Comparison of ENCODE assay signal across 8 cellular contexts in the genomic region with DNA sequence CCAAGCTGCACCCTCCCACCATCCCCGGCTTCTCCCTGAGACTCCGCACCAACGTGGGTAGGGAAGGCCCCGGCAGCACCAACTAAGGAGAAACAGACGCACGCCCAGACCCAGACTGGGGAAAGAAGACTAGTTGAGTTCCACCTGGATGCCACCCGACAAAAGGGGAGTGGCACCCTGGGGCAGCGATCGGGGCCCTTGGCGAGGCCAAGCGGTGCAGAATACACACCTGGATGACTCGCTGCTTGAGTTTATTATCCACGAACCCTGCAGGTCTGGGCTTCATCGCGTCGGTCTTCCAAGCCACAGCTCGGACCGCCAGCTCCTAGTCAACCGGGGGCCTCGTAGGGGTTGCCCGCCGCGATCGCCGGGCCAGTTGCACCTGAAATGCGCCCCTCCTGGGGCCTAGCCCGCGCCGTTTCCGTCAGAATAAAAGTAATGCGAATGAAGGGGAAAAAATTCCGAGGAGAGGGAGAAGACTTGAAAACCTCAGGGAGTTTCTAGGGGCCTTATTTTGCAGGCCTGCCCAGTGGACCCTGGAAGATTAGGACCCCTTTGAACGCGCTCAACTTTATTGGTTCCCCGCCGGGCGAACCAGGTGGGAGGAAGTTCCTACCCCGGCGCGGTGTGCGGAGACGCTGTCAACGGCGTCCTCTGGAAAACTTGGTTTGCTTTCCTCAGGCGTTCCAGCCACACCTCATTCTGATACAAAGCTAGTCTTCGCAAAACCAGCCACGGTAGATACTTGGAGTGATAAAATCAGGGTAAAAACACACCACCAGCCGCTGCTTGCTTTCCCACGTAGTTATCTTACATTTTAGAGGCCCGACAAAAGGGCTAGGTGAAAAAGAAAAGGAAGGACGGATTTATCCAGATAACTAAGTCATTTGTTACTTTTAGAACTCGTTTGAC. TPM values are rescaled to one million over a fixed set of nuclear protein-coding genes. Genes with fewer than 3 reads are reported as not detected.
DNase-seq lines count a peak whose midpoint lies in the region; ATAC-seq, FAIRE-seq and TF ChIP-seq lines count a peak whose summit lies in the region.

TSS of gene NVL (minus strand) at position 331 of the 912 bp plus-strand sequence. CDS start at position 286, 45 bp downstream.

- H3K27ac ChIP-seq in astrocyte (ENCODE audit: low read depth, low read length), result peak within 1 kb of the TSS; percentile 99
- peak within 1 kb of the TSS; percentile 91 for H3K27ac ChIP-seq in rectal smooth muscle tissue (ENCODE audit: low read depth, low read length)
- H3K27ac ChIP-seq in vagina, result peak within 1 kb of the TSS; percentile 88

- H3K4me3 ChIP-seq in astrocyte (ENCODE audit: insufficient read depth, low read depth, low read length), result peak within 1 kb of the TSS; percentile 98
- H3K4me3 ChIP-seq in rectal smooth muscle tissue (ENCODE audit: low read length), result peak within 1 kb of the TSS; percentile 79
- H3K4me3 ChIP-seq in vagina, result peak within 1 kb of the TSS; percentile 56 to 75

- intact Hi-C loops in vagina (cut with DNase I), result no loop called here

- no peaks in the 10 kb centered on the region for H3K36me3 ChIP-seq in astrocyte (ENCODE audit: insufficient read depth, low read length)
- H3K36me3 ChIP-seq in rectal smooth muscle tissue (ENCODE audit: control insufficient read depth, insufficient read depth, low read length), result no peaks in the 10 kb centered on the region
- H3K36me3 ChIP-seq in vagina, result peaks cover 0 to 3% of the 10 kb centered on the region in 2 donors

- peaks cover 45% of the 10 kb centered on the region for H3K79me2 ChIP-seq in astrocyte (ENCODE audit: insufficient read depth, low read length)

- FAIRE-seq in astrocyte (lab: Jason Lieb, UNC), result no peak

- H3K4me1 ChIP-seq in astrocyte (ENCODE audit: insufficient read depth, low read length), result peaks cover 15% of the 10 kb centered on the region
- peaks cover 7% of the 10 kb centered on the region for H3K4me1 ChIP-seq in rectal smooth muscle tissue (ENCODE audit: control insufficient read depth, insufficient read depth, low read length)
- peaks cover 29% of the 10 kb centered on the region for H3K4me1 ChIP-seq in vagina

- H3K9ac ChIP-seq in astrocyte (ENCODE audit: low read length) (peak within 1 kb of the TSS; percentile 96), rectal smooth muscle tissue (ENCODE audit: low read length) (peak within 1 kb of the TSS; percentile 89)

- H3K4me1 Mint-ChIP-seq in astrocyte (ENCODE audit: low read depth, unreplicated experiment), result peaks cover 11% of the 10 kb centered on the region

- DNase-seq in NCI-H2081 (lab: John Stamatoyannopoulos, UW) (peak; percentile 92 to 94), T-helper 9 cell (peak; percentile 68), astrocyte (ENCODE audit: low read depth) (peak; percentile 78), hepatic stellate cell (ENCODE audit: low spot score) (peak; percentile 86), vagina (ENCODE audit: extremely low spot score in 2 of 2) (peak in 1 of 2 donors; percentile 88)

- ATAC-seq in GM18511 (IDR thresholded peaks at IDR 0.05; ENCODE audit: unreplicated experiment), result peak; percentile 87
- ATAC-seq in HG03025 (IDR thresholded peaks at IDR 0.05; ENCODE audit: low FRiP score, unreplicated experiment), result peak; percentile 83

- H3K9me3 Mint-ChIP-seq in astrocyte (ENCODE audit: unreplicated experiment), result no peaks in the 10 kb centered on the region

- peak within 1 kb of the TSS; percentile 100 for H3K27ac Mint-ChIP-seq in astrocyte (ENCODE audit: unreplicated experiment)

- H4K20me1 ChIP-seq in astrocyte (ENCODE audit: insufficient read depth, low read length), result peaks cover 15% of the 10 kb centered on the region

- no peak for TF ChIP-seq POLR2A in vagina (IDR thresholded peaks at IDR 0.05)

- no peaks in the 10 kb centered on the region for H3K27me3 Mint-ChIP-seq in astrocyte (ENCODE audit: low read depth, unreplicated experiment)

- H3K36me3 Mint-ChIP-seq in astrocyte (ENCODE audit: low read depth, unreplicated experiment), result no peaks in the 10 kb centered on the region

- H3K9me3 ChIP-seq in astrocyte (ENCODE audit: insufficient read depth, low read depth, low read length), result no peaks in the 10 kb centered on the region
- H3K9me3 ChIP-seq in vagina, result no peaks in the 10 kb centered on the region

- peak within 1 kb of the TSS; percentile 94 for H2AFZ ChIP-seq in astrocyte (ENCODE audit: low read depth, low read length)

- TF ChIP-seq CTCF in astrocyte (IDR thresholded peaks at IDR 0.05; ENCODE audit: insufficient read depth, low read depth, low read length) (no peak), vagina (IDR thresholded peaks at IDR 0.05) (peak in 1 of 3 experiments; percentile 15)

- peak within 1 kb of the TSS; percentile 97 for H3K4me2 ChIP-seq in astrocyte (ENCODE audit: low read length)

- H3K4me3 Mint-ChIP-seq in astrocyte (ENCODE audit: unreplicated experiment), result peak within 1 kb of the TSS; percentile 99

- H3K27me3 ChIP-seq in astrocyte (ENCODE audit: insufficient read depth, low read length) (no peaks in the 10 kb centered on the region), rectal smooth muscle tissue (ENCODE audit: control insufficient read depth, insufficient read depth, low read length) (no peaks in the 10 kb centered on the region), vagina (no peaks in the 10 kb centered on the region)

RNA-seq across cellular contexts. Expression of gene NVL, which starts in this region (rescaled TPM):
- 30.6 and 36.2 TPM in 2 replicates for total RNA-seq in astrocyte
- total RNA-seq in vagina, result 34.6 TPM
